21 cellular contexts compared by ENCODE assay signal in genomic region chr4:106444557-106444956, GRCh38.
DNase-seq lines count a peak whose midpoint lies in the region; ATAC-seq, FAIRE-seq and TF ChIP-seq lines count a peak whose summit lies in the region.
"Had no signal": no experiment of that assay in that cellular context is flagged by ENCODE, and none has a peak within 500 bp of the region (broad histone marks: within the 10 kb centered on the region; RNA-seq: fewer than 3 reads in every experiment).

No MANE protein-coding gene starts in this region.

- no peak overlapping the region for H4K8ac ChIP-seq in H1 (ENCODE audit: extremely low read depth, insufficient read depth, low read length)

- DNase-seq in GM04503 (ENCODE audit: low read depth), result peak; percentile 57
- DNase-seq in M059J (ENCODE audit: low read depth), result peak; percentile 81
- DNase-seq in H1 (ENCODE audit: low read depth in 1 of 2, low spot score in 2 of 2), result no peak
- DNase-seq in CD1c-positive myeloid dendritic cell (ENCODE audit: extremely low spot score), result no peak
- DNase-seq in mucosa of descending colon, result no peak
- DNase-seq: activated CD4-positive, alpha-beta T cell treated with anti-CD3 and anti-CD28 coated beads for 4 hours; activated naive CD4-positive, alpha-beta T cell treated with anti-CD3 and anti-CD28 coated beads, Interleukin-2, amount 50 U/mL, for 16 hours; effector memory CD4-positive, alpha-beta T cell; MM.1S; NCI-H1436; NCI-H2107; NCI-H510A treated with DMSO at 0.1 percent for 48 hours; SJCRH30; stimulated activated CD4-positive, alpha-beta T cell treated with anti-CD3 and anti-CD28 coated beads, Interleukin-4, amount 100 ng/mL, for 1 hour; stimulated activated naive CD4-positive, alpha-beta T cell; testis had no signal

- H4K5ac ChIP-seq in H1 (ENCODE audit: insufficient read length, low read depth, low read length), result no peak overlapping the region

- H3K9me3 ChIP-seq in H1 (ENCODE audit: insufficient read depth in 2 of 2, low read depth in 1 of 2, low read length in 1 of 2) (peaks cover 0 to 6% of the 10 kb centered on the region in 2 experiments; a peak in 1 of 4 replicates), mucosa of descending colon (peaks cover 9% of the 10 kb centered on the region)
- H3K9me3 ChIP-seq: ascending aorta, SJCRH30, testis had no signal

- no peak overlapping the region for H2BK15ac ChIP-seq in H1 (ENCODE audit: low read length)

- no peaks in the 10 kb centered on the region for H3K79me1 ChIP-seq in H1 (ENCODE audit: low read depth, low read length)

- H4K91ac ChIP-seq in H1 (replicated peaks; ENCODE audit: insufficient read length, low read length), result no peak overlapping the region

- no peak overlapping the region for H3K14ac ChIP-seq in H1 (ENCODE audit: insufficient read length)

- H2BK120ac ChIP-seq in H1 (replicated peaks; ENCODE audit: low read depth, low read length), result no peak overlapping the region

- H3K9ac ChIP-seq in H1 (replicated peaks in 1 of 4; ENCODE audit: extremely low read depth in 1 of 4, low read depth in 3 of 4, low read length in 3 of 4), result no peak overlapping the region
- H3K9ac ChIP-seq: BLaER1 treated with 17β-estradiol and CSF1 and Interleukin-3, amounts not matched to agents 10 nM and 100 nM had no signal

- H3K18ac ChIP-seq in H1 (ENCODE audit: extremely low read depth, low read length), result no peak overlapping the region

- no peak overlapping the region for H2BK20ac ChIP-seq in H1 (ENCODE audit: low read length)

- no peaks in the 10 kb centered on the region for H3K23me2 ChIP-seq in H1 (ENCODE audit: low read depth, low read length)

- H2BK5ac ChIP-seq in H1 (ENCODE audit: low read depth, low read length), result no peak overlapping the region

- no peak for TF ChIP-seq EP300 in H1 (IDR thresholded peaks at IDR 0.05; ENCODE audit: borderline replicate concordance in 1 of 2, low read depth in 2 of 2, low read length in 2 of 2)

- no peak overlapping the region for H2AFZ ChIP-seq in H1 (ENCODE audit: low read length)

- no peak overlapping the region for H2AK5ac ChIP-seq in H1 (ENCODE audit: low read depth, low read length)

- no peak for TF ChIP-seq CTCF in H1 (IDR thresholded peaks at IDR 0.05; ENCODE audit: control extremely low read depth in 1 of 3, insufficient read depth in 1 of 3, low read depth in 1 of 3, low read length in 3 of 3)
- no peak for TF ChIP-seq CTCF in mucosa of descending colon (IDR thresholded peaks at IDR 0.05)

- H3K4me3 ChIP-seq in H1 (ENCODE audit: extremely low read depth in 1 of 4, insufficient read depth in 2 of 4, low read depth in 3 of 4, low read length in 4 of 4) (no peak overlapping the region), mucosa of descending colon (no peak overlapping the region)
- H3K4me3 ChIP-seq: ascending aorta; BLaER1 treated with 17β-estradiol and CSF1 and Interleukin-3, amounts not matched to agents 10 nM and 100 nM; SJCRH30; testis had no signal

- intact Hi-C loops in mucosa of descending colon (cut with DNase I, micrococcal nuclease), result no loop called here

- CTCF ChIA-PET in H1 (lab: Charles Lee; ENCODE audit: partially characterized antibody), result interaction anchor here (1.3 kb wide), 1 partner anchor 19 kb away, joined by 3 read pairs; no protein-coding TSS in a partner anchor

- H2BK12ac ChIP-seq in H1 (ENCODE audit: low read depth, low read length), result no peak overlapping the region

- H3K56ac ChIP-seq in H1 (replicated peaks; ENCODE audit: insufficient read length, low read depth, low read length), result no peak overlapping the region

- H3K4ac ChIP-seq in H1 (replicated peaks; ENCODE audit: insufficient read length, low read depth, low read length), result no peak overlapping the region

- TF ChIP-seq POLR2A in H1 (IDR thresholded peaks at IDR 0.05; ENCODE audit: control extremely low read depth in 1 of 2, low read depth in 2 of 2, low read length in 2 of 2), result no peak

- no peak overlapping the region for H3K23ac ChIP-seq in H1 (ENCODE audit: insufficient read length)

- H3K36me3 ChIP-seq in H1 (ENCODE audit: control insufficient read depth in 2 of 4, insufficient read depth in 4 of 4, low read length in 3 of 4) (no peaks in the 10 kb centered on the region), mucosa of descending colon (ENCODE audit: low read depth) (no peaks in the 10 kb centered on the region)
- H3K36me3 ChIP-seq: ascending aorta; BLaER1 treated with 17β-estradiol and CSF1 and Interleukin-3, amounts not matched to agents 10 nM and 100 nM; SJCRH30 had no signal

- H4K20me1 ChIP-seq in H1 (replicated peaks in 1 of 2; ENCODE audit: control insufficient read depth in 1 of 2, insufficient read depth in 2 of 2, low read length in 2 of 2), result no peaks in the 10 kb centered on the region
- H4K20me1 ChIP-seq: BLaER1 treated with 17β-estradiol and CSF1 and Interleukin-3, amounts not matched to agents 10 nM and 100 nM had no signal

- peak; percentile 19 for FAIRE-seq in H1 (lab: Jason Lieb, UNC)

- no peak for ATAC-seq in HG03175 (IDR thresholded peaks at IDR 0.05; ENCODE audit: unreplicated experiment)
- ATAC-seq in GM18861 (IDR thresholded peaks at IDR 0.05; ENCODE audit: unreplicated experiment), result no peak
- ATAC-seq in mucosa of descending colon, result no peak
- ATAC-seq: esophagus mucosa had no signal

- TF ChIP-seq RAD21 in H1 (IDR thresholded peaks at IDR 0.05 in 1 of 2, conservative IDR thresholded peaks at IDR 0.05 in 1 of 2; ENCODE audit: low read depth in 2 of 2, low read length in 2 of 2), result no peak

- 95 to 100% methylated on average over 1 to 2 of the region's 2 CpGs for WGBS in H1 (ENCODE audit: extremely low coverage in 1 of 2, insufficient coverage in 1 of 2, insufficient read length in 1 of 2, insufficient replicate concordance in 2 of 2, low coverage in 1 of 2, low lambda C conversion rate in 2 of 2, missing lambda C conversion rate in 1 of 2), 2 experiments

- POLR2A ChIA-PET in H1 (lab: Charles Lee; ENCODE audit: partially characterized antibody), result no interaction called here

- no peaks in the 10 kb centered on the region for H3K4me1 ChIP-seq in H1 (replicated peaks in 1 of 4; ENCODE audit: control insufficient read depth in 3 of 4, insufficient read depth in 4 of 4, low read length in 3 of 4)
- H3K4me1 ChIP-seq in mucosa of descending colon (ENCODE audit: low read depth), result no peaks in the 10 kb centered on the region
- H3K4me1 ChIP-seq: ascending aorta; BLaER1 treated with 17β-estradiol and CSF1 and Interleukin-3, amounts not matched to agents 10 nM and 100 nM; SJCRH30; testis had no signal

- H3K27me3 ChIP-seq in H1 (replicated peaks in 1 of 4; ENCODE audit: control insufficient read depth in 3 of 4, extremely low read depth in 1 of 4, insufficient read depth in 3 of 4, low read length in 3 of 4), result no peaks in the 10 kb centered on the region
- H3K27me3 ChIP-seq: ascending aorta; BLaER1 treated with 17β-estradiol and CSF1 and Interleukin-3, amounts not matched to agents 10 nM and 100 nM; SJCRH30; testis had no signal

- no peaks in the 10 kb centered on the region for H3K79me2 ChIP-seq in H1 (ENCODE audit: control insufficient read depth in 1 of 2, insufficient read depth in 2 of 2, low read length in 2 of 2)

- H3K27ac ChIP-seq in H1 (ENCODE audit: low read depth, low read length), result no peak overlapping the region
- H3K27ac ChIP-seq: ascending aorta; BLaER1 treated with 17β-estradiol and CSF1 and Interleukin-3, amounts not matched to agents 10 nM and 100 nM; SJCRH30; testis had no signal

- H3K4me2 ChIP-seq in H1 (ENCODE audit: insufficient read depth in 1 of 2, low read depth in 2 of 2, low read length in 2 of 2), result no peak overlapping the region
- H3K4me2 ChIP-seq: BLaER1 treated with 17β-estradiol and CSF1 and Interleukin-3, amounts not matched to agents 10 nM and 100 nM had no signal

TF ChIP-seq in H1, 55 proteins besides CTCF, POLR2A, EP300 and RAD21:
- TF ChIP-seq RNF2 (IDR thresholded peaks at IDR 0.05; ENCODE audit: borderline replicate concordance, low read depth, low read length, missing control alignments, poor library complexity, severe bottlenecking) (no peak), E2F6 (IDR thresholded peaks at IDR 0.05) (no peak)

Comparison
In these comparisons a context has a peak if more than half of its experiments do, and no peak if none do; other contexts are left out.
1. DNase-seq: peak in GM04503 (single experiment) and M059J (single experiment); none in H1 (0 of 2), CD1c-positive myeloid dendritic cell (single experiment) and mucosa of descending colon (0 of 3).